Comparison of ENCODE assay signal across 9 cellular contexts in the genomic region with DNA sequence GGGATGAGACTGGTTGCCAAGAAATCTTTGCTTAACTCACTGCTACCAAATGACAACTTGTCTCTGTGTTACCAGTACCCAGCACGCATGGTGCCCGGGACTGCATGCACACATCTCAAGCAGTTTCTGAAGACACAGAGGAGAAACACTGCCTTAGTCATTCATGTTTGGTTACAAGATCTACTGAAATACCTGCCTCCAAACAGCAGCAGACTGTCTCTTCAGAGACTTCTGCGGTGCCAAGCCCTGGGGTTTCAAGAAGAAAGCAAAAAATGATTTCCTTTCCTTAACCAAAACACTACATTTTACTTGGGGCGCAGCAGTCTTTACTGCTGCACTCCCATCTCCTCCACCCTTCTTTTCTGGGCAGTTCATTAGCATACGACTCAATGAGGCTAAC. TPM values are rescaled to one million over a fixed set of nuclear protein-coding genes. Genes with fewer than 3 reads are reported as not detected.
DNase-seq lines count a peak whose midpoint lies in the region; ATAC-seq and TF ChIP-seq lines count a peak whose summit lies in the region.
"Had no signal": no experiment of that assay in that cellular context is flagged by ENCODE, and none has a peak within 500 bp of the region (broad histone marks: within the 10 kb centered on the region; RNA-seq: fewer than 3 reads in every experiment).

No MANE protein-coding gene starts in this region.

- TF ChIP-seq CTCF in gastrocnemius medialis (IDR thresholded peaks at IDR 0.05 in 4 of 5, conservative IDR thresholded peaks at IDR 0.05 in 1 of 5) = no peak
- TF ChIP-seq CTCF in GM20000 (IDR thresholded peaks at IDR 0.05; ENCODE audit: extremely low read depth, missing control alignments) = no peak

- H3K9me3 ChIP-seq in gastrocnemius medialis (no peaks in the 10 kb centered on the region), Karpas-422 (ENCODE audit: low read length) (no peaks in the 10 kb centered on the region)

- H3K27ac Mint-ChIP-seq in effector memory CD8-positive, alpha-beta T cell = peak overlapping the region; percentile 94 to 98

- ATAC-seq in effector memory CD8-positive, alpha-beta T cell (replicated peaks) = no peak
- no peak for ATAC-seq in gastrocnemius medialis
- ATAC-seq in left colon = no peak
- ATAC-seq in GM18517 (IDR thresholded peaks at IDR 0.05; ENCODE audit: unreplicated experiment) = no peak

- no peak for TF ChIP-seq POLR2A in gastrocnemius medialis (IDR thresholded peaks at IDR 0.05)

- H3K4me1 ChIP-seq in gastrocnemius medialis (peaks cover 41 to 59% of the 10 kb centered on the region in 2 donors), Karpas-422 (ENCODE audit: low read length) (peaks cover 28% of the 10 kb centered on the region)

- intact Hi-C loops in gastrocnemius medialis (cut with DNase I; ENCODE audit: low total_unique reads) (no loop called here), left colon (cut with DNase I, micrococcal nuclease) (no loop called here)

- no peak overlapping the region for H2AFZ ChIP-seq in Karpas-422 (ENCODE audit: low read length)

- H3K27me3 ChIP-seq in gastrocnemius medialis = no peaks in the 10 kb centered on the region
- no peaks in the 10 kb centered on the region for H3K27me3 ChIP-seq in Karpas-422 (ENCODE audit: low read length)

- H4K20me1 ChIP-seq in Karpas-422 (ENCODE audit: insufficient read depth, low read depth, low read length) = peaks cover 51% of the 10 kb centered on the region

- H3K9me3 Mint-ChIP-seq in effector memory CD8-positive, alpha-beta T cell = no peaks in the 10 kb centered on the region

- no peak overlapping the region for H3K9ac ChIP-seq in Karpas-422 (ENCODE audit: low read length)

- H3K9me2 ChIP-seq in Karpas-422 (replicated peaks; ENCODE audit: insufficient read depth, low read length) = no peaks in the 10 kb centered on the region

- H3K4me3 Mint-ChIP-seq in effector memory CD8-positive, alpha-beta T cell = peak overlapping the region; percentile 94 to 98

- H3K4me2 ChIP-seq in Karpas-422 (ENCODE audit: low read depth, low read length, poor library complexity, severe bottlenecking) = no peak overlapping the region

- peaks cover 36% of the 10 kb centered on the region for H3K36me3 Mint-ChIP-seq in effector memory CD8-positive, alpha-beta T cell (ENCODE audit: insufficient read depth)

- in situ Hi-C loops in gastrocnemius medialis (cut with MboI; ENCODE audit: low sequenced_read_pairs in 4 of 4) = no loop called here

- H3K27ac ChIP-seq in gastrocnemius medialis (peak overlapping the region in 3 of 4 donors; percentile 8 to 96 (median 24)), Karpas-422 (ENCODE audit: low read length) (no peak overlapping the region)

- peaks cover 90% of the 10 kb centered on the region for H3K79me2 ChIP-seq in Karpas-422 (ENCODE audit: low read length)

- DNase-seq in activated CD4-positive, alpha-beta T cell treated with anti-CD3 and anti-CD28 coated beads, Interleukin-2, amount 50 U/mL, for 48 hours = peak; percentile 29 to 48
- peak in 1 of 3 experiments; percentile 15 for DNase-seq in effector memory CD8-positive, alpha-beta T cell
- no peak for DNase-seq in gastrocnemius medialis
- DNase-seq in Karpas-422 = no peak
- no peak for DNase-seq in left colon
- no peak for DNase-seq in GM20000 (ENCODE audit: low spot score)
- DNase-seq: cortex of kidney had no signal

- H3K36me3 ChIP-seq in gastrocnemius medialis (no peaks in the 10 kb centered on the region), Karpas-422 (ENCODE audit: insufficient read depth, low read length) (peaks cover 29% of the 10 kb centered on the region; the same call in 1 of the 2 replicates)

- H3K4me1 Mint-ChIP-seq in effector memory CD8-positive, alpha-beta T cell (ENCODE audit: low read depth in 2 of 2) = peaks cover 50 to 53% of the 10 kb centered on the region in 2 donors

- H3K4me3 ChIP-seq in GM08714 (ENCODE audit: low read length) (peak overlapping the region; percentile 54), gastrocnemius medialis (no peak overlapping the region), Karpas-422 (ENCODE audit: low read length) (no peak overlapping the region)

- no peaks in the 10 kb centered on the region for H3K27me3 Mint-ChIP-seq in effector memory CD8-positive, alpha-beta T cell

RNA-seq across cellular contexts. Expression of gene NAP1L4, which starts 4.2 kb away (rescaled TPM):
- total RNA-seq in gastrocnemius medialis (100 to 1,000 TPM in 3 of 4 donors, 10 to 100 TPM in 1; 86.4 to 123 (median 111) TPM), left colon (100 to 1,000 TPM in 1 of 2 donors, 10 to 100 TPM in 1; 88.8 to 103 TPM)
- 80.5 and 171 TPM in 2 replicates for total RNA-seq in Karpas-422 (2014; rRNA removed; shearing (Covaris generic); ENCODE audit: low replicate concordance)

RNA-seq across cellular contexts. Expression of gene PHLDA2, which starts 58.7 kb away (rescaled TPM):
- total RNA-seq in gastrocnemius medialis = 1 to 10 TPM in 1 of 4 donors, not detected in 3; 1.4 TPM
- 0.25 TPM in 1 of 2 replicates, not detected in the other for total RNA-seq in Karpas-422 (2014; rRNA removed; shearing (Covaris generic); ENCODE audit: low replicate concordance)
- 10 to 100 TPM; 29.9 to 36.7 TPM for total RNA-seq in left colon

Comparison
In these comparisons a context has a peak if more than half of its experiments do, and no peak if none do; other contexts are left out.
1. DNase-seq: peak in activated CD4-positive, alpha-beta T cell treated with anti-CD3 and anti-CD28 coated beads, Interleukin-2, amount 50 U/mL, for 48 hours (2 of 2); none in gastrocnemius medialis (0 of 2), Karpas-422 (single experiment), left colon (0 of 2) and GM20000 (single experiment).
2. RNA of gene PHLDA2, which starts 58.7 kb away (total RNA-seq): 29.9 to 36.7 TPM in left colon; 1.4 TPM in gastrocnemius medialis and 0.25 TPM in Karpas-422; every median in the first group is over 10 times any median in the second.